8 cellular contexts compared by ENCODE assay signal in genomic region chr12:113334786-113335539, GRCh38. TPM values are rescaled to one million over a fixed set of nuclear protein-coding genes. Genes with fewer than 3 reads are reported as not detected.
A peak's percentile ranks its signal among the peaks of the same experiment; 100 is the strongest.
DNase-seq lines count a peak whose midpoint lies in the region; ATAC-seq and TF ChIP-seq lines count a peak whose summit lies in the region.

Gene SLC8B1, minus strand, starts transcription at chr12:113335109. Its CDS starts 2,231 bp downstream, at chr12:113332878.

- H3K36me3 ChIP-seq in HUES6 (ENCODE audit: control insufficient read depth, insufficient read depth, low read length) (peaks cover 8% of the 10 kb centered on the region; the same call in 1 of the 2 replicates), fibroblast of lung (ENCODE audit: control insufficient read depth, insufficient read depth, low read length) (peaks cover 4% of the 10 kb centered on the region)

- H3K4me2 ChIP-seq in fibroblast of lung (ENCODE audit: extremely low read depth, insufficient read depth, low read length): peak within 1 kb of the TSS; percentile 79

- peaks cover 0 to 27% (median 16%) of the 10 kb centered on the region in 3 donors for H3K36me3 Mint-ChIP-seq in naive thymus-derived CD8-positive, alpha-beta T cell
- H3K36me3 Mint-ChIP-seq in stimulated activated memory B cell treated with anti-CD40 and anti-IgM and Interleukin-4, amounts not matched to agents 10 μg/mL and 1 μg/mL and 100 μg/mL, for 72 hours: peaks cover 21% of the 10 kb centered on the region

- H3K4me1 Mint-ChIP-seq in naive thymus-derived CD8-positive, alpha-beta T cell: peaks cover 12 to 47% (median 40%) of the 10 kb centered on the region in 4 donors
- peaks cover 25% of the 10 kb centered on the region for H3K4me1 Mint-ChIP-seq in stimulated activated memory B cell treated with anti-CD40 and anti-IgM and Interleukin-4, amounts not matched to agents 10 μg/mL and 1 μg/mL and 100 μg/mL, for 72 hours

- H4K20me1 ChIP-seq in fibroblast of lung (ENCODE audit: control insufficient read depth, extremely low read depth, insufficient read depth, low read length): no peaks in the 10 kb centered on the region

- peak; percentile 97 for ATAC-seq in GM21381 (IDR thresholded peaks at IDR 0.05; ENCODE audit: unreplicated experiment)
- peak; percentile 92 to 94 for ATAC-seq in naive thymus-derived CD8-positive, alpha-beta T cell
- ATAC-seq in stimulated activated memory B cell treated with anti-CD40 and anti-IgM and Interleukin-4, amounts not matched to agents 10 μg/mL and 1 μg/mL and 100 μg/mL, for 72 hours: peak; percentile 99

- H3K4me3 Mint-ChIP-seq in naive thymus-derived CD8-positive, alpha-beta T cell: peak within 1 kb of the TSS; percentile 93 to 99 (median 98)
- peak within 1 kb of the TSS; percentile 91 for H3K4me3 Mint-ChIP-seq in stimulated activated memory B cell treated with anti-CD40 and anti-IgM and Interleukin-4, amounts not matched to agents 10 μg/mL and 1 μg/mL and 100 μg/mL, for 72 hours

- H3K9me3 Mint-ChIP-seq in naive thymus-derived CD8-positive, alpha-beta T cell: no peaks in the 10 kb centered on the region
- H3K9me3 Mint-ChIP-seq in stimulated activated memory B cell treated with anti-CD40 and anti-IgM and Interleukin-4, amounts not matched to agents 10 μg/mL and 1 μg/mL and 100 μg/mL, for 72 hours: no peaks in the 10 kb centered on the region

- no peak for TF ChIP-seq CTCF in fibroblast of lung (conservative IDR thresholded peaks at IDR 0.05 in 1 of 2, IDR thresholded peaks at IDR 0.05 in 1 of 2; ENCODE audit: low read depth in 1 of 2, low read length in 2 of 2)

- POLR2A ChIA-PET in naive thymus-derived CD8-positive, alpha-beta T cell (lab: Charles Lee): interaction anchor here (0.9 to 1.1 kb wide), 6 partner anchors 14 to 113 kb away, joined by 3 to 6 read pairs (median 3); partner anchors contain the start of gene PLBD2

- H3K9ac ChIP-seq in HUES6 (ENCODE audit: low read length): peak within 1 kb of the TSS; percentile 57
- H3K9ac ChIP-seq in fibroblast of lung (ENCODE audit: insufficient read depth, low read length): peak within 1 kb of the TSS; percentile 64

- H3K27me3 ChIP-seq in HUES6 (ENCODE audit: control insufficient read depth, insufficient read depth, low read length): peaks cover 10% of the 10 kb centered on the region
- no peaks in the 10 kb centered on the region for H3K27me3 ChIP-seq in fibroblast of lung (ENCODE audit: control insufficient read depth, insufficient read depth, low read length)

- H2AFZ ChIP-seq in fibroblast of lung (ENCODE audit: low read length): peak within 1 kb of the TSS; percentile 67

- H3K79me2 ChIP-seq in fibroblast of lung (ENCODE audit: control insufficient read depth, insufficient read depth, low read length): no peaks in the 10 kb centered on the region

- peak; percentile 36 for DNase-seq in DMS153 (lab: John Stamatoyannopoulos, UW)
- peak; percentile 84 for DNase-seq in RKO (ENCODE audit: low spot score)
- peak; percentile 84 for DNase-seq in activated T-helper 1 cell treated with anti-CD3 and anti-CD28 coated beads, Interleukin-2, amount 50 U/mL, for 16 hours (ENCODE audit: low read depth in 1 of 2, low spot score in 1 of 2)
- peak; percentile 67 to 68 for DNase-seq in fibroblast of lung (ENCODE audit: low read depth in 2 of 2)
- peak; percentile 63 to 90 (median 85) for DNase-seq in naive thymus-derived CD8-positive, alpha-beta T cell

- H3K4me3 ChIP-seq in HUES6 (ENCODE audit: low read depth, low read length) (peak within 1 kb of the TSS; percentile 82), fibroblast of lung (replicated peaks in 1 of 4; ENCODE audit: control extremely low read depth in 1 of 4, insufficient read depth in 1 of 4, low read depth in 3 of 4, low read length in 4 of 4) (peak within 1 kb of the TSS; percentile 53 to 71 (median 62))

- no peaks in the 10 kb centered on the region for H3K9me3 ChIP-seq in HUES6 (ENCODE audit: control insufficient read depth, insufficient read depth, low read depth, low read length)
- H3K9me3 ChIP-seq in fibroblast of lung (ENCODE audit: control insufficient read depth, insufficient read depth, low read depth, low read length): no peaks in the 10 kb centered on the region

- no peaks in the 10 kb centered on the region for H3K27me3 Mint-ChIP-seq in naive thymus-derived CD8-positive, alpha-beta T cell
- peaks cover 11% of the 10 kb centered on the region for H3K27me3 Mint-ChIP-seq in stimulated activated memory B cell treated with anti-CD40 and anti-IgM and Interleukin-4, amounts not matched to agents 10 μg/mL and 1 μg/mL and 100 μg/mL, for 72 hours

- H3K27ac Mint-ChIP-seq in naive thymus-derived CD8-positive, alpha-beta T cell: peak within 1 kb of the TSS; percentile 75 to 97 (median 92)
- peak within 1 kb of the TSS; percentile 77 for H3K27ac Mint-ChIP-seq in stimulated activated memory B cell treated with anti-CD40 and anti-IgM and Interleukin-4, amounts not matched to agents 10 μg/mL and 1 μg/mL and 100 μg/mL, for 72 hours

- H3K27ac ChIP-seq in HUES6 (ENCODE audit: low read depth, low read length) (no peak within 1 kb of the TSS), fibroblast of lung (ENCODE audit: insufficient read depth, low read length) (peak within 1 kb of the TSS; percentile 46)

- H3K4me1 ChIP-seq in HUES6 (ENCODE audit: control insufficient read depth, insufficient read depth, low read length) (0 out of 2 replicates have a peak, but pooled peaks cover 8% of the 10 kb centered on the region), fibroblast of lung (ENCODE audit: control insufficient read depth, extremely low read depth, insufficient read depth, low read length) (no peaks in the 10 kb centered on the region)

RNA-seq across cellular contexts. Expression of gene SLC8B1, which starts in this region (rescaled TPM):
- total RNA-seq in fibroblast of lung: 14.6 and 16.8 TPM in 2 replicates
- polyA plus RNA-seq in fibroblast of lung: 10.4 and 16.7 TPM in 2 replicates
- polyA plus RNA-seq in fibroblast of lung (2012): 9.4 and 14.3 TPM in 2 replicates
- 69.9 and 147 TPM in 2 replicates for polyA minus RNA-seq in fibroblast of lung (ENCODE audit: low replicate concordance)
- 100 to 1,000 TPM; 131 to 136 TPM for total RNA-seq in naive thymus-derived CD8-positive, alpha-beta T cell
- polyA plus RNA-seq in naive thymus-derived CD8-positive, alpha-beta T cell: 10 to 100 TPM; 26.3 to 71.2 (median 53.0) TPM
